ENCODE assay signal across 8 cellular contexts in genomic region chr7:117012284-117013174, GRCh38. TPM values are rescaled to one million over a fixed set of nuclear protein-coding genes. Genes with fewer than 3 reads are reported as not detected.
DNase-seq lines count a peak whose midpoint lies in the region; ATAC-seq and TF ChIP-seq lines count a peak whose summit lies in the region.

No MANE protein-coding gene starts in this region.

- H3K79me2 ChIP-seq in PC-9 (ENCODE audit: low read depth): peaks cover 13% of the 10 kb centered on the region; the same call in 1 of the 2 replicates

- peaks cover 9% of the 10 kb centered on the region; the same call in 1 of the 2 replicates for H3F3A ChIP-seq in PC-9 (ENCODE audit: insufficient read depth, low read depth)

- no peak overlapping the region for H3K4me3 Mint-ChIP-seq in activated T-cell treated with anti-CD3 and anti-CD28 coated beads, Interleukin-2, amount 50 U/mL, for 4 hours

- H3K27ac ChIP-seq in PC-9 (no peak overlapping the region), foreskin keratinocyte (no peak overlapping the region)

- intact Hi-C loops in PC-9 (cut with micrococcal nuclease; ENCODE audit: unreplicated experiment): no loop called here

- H3K9me3 Mint-ChIP-seq in activated T-cell treated with anti-CD3 and anti-CD28 coated beads, Interleukin-2, amount 50 U/mL, for 4 hours: no peaks in the 10 kb centered on the region

- H3K27me3 Mint-ChIP-seq in activated T-cell treated with anti-CD3 and anti-CD28 coated beads, Interleukin-2, amount 50 U/mL, for 4 hours (ENCODE audit: low read depth): no peaks in the 10 kb centered on the region

- H3K9me2 ChIP-seq in PC-9 (ENCODE audit: insufficient read depth): no peaks in the 10 kb centered on the region; the same call in 1 of the 2 replicates

- no peaks in the 10 kb centered on the region for H3K36me3 Mint-ChIP-seq in activated T-cell treated with anti-CD3 and anti-CD28 coated beads, Interleukin-2, amount 50 U/mL, for 4 hours (ENCODE audit: insufficient read depth)

- CTCF ChIA-PET in BJ (lab: Yijun Ruan, JAX): interaction anchor here (0.8 to 4.2 kb wide), 3 partner anchors 26 to 125 kb away, joined by 3 to 16 read pairs (median 4); no protein-coding TSS in a partner anchor
- CTCF ChIA-PET in PC-9 (lab: Charles Lee): no interaction called here

- DNase-seq in BJ (ENCODE audit: low read depth) (no peak), PC-9 (no peak), foreskin keratinocyte (no peak)
- no peak for DNase-seq in activated effector memory CD4-positive, alpha-beta T cell treated with anti-CD3 and anti-CD28 coated beads, Interleukin-2, amount 50 U/mL, for 16 hours
- no peak for DNase-seq in activated CD4-positive, alpha-beta T cell treated with anti-CD3 and anti-CD28 coated beads for 1 hour
- DNase-seq in activated T-cell treated with anti-CD3 and anti-CD28 coated beads, Interleukin-2, amount 50 U/mL, for 4 hours: no peak

- POLR2A ChIA-PET in BJ (lab: Charles Lee): interaction anchor here (0.7 kb wide), 1 partner anchor 18 kb away, joined by 3 read pairs; no protein-coding TSS in a partner anchor
- POLR2A ChIA-PET in PC-9 (lab: Charles Lee; ENCODE audit: unreplicated experiment): no interaction called here

- no peaks in the 10 kb centered on the region for H3K9me3 ChIP-seq in PC-9 (ENCODE audit: insufficient read depth, low read depth)

- no peaks in the 10 kb centered on the region for H4K20me1 ChIP-seq in PC-9 (ENCODE audit: insufficient read depth)

- ATAC-seq in GM18909 (IDR thresholded peaks at IDR 0.05; ENCODE audit: poor library complexity, unreplicated experiment) (peak; percentile 17), HG03097 (IDR thresholded peaks at IDR 0.05; ENCODE audit: low FRiP score, unreplicated experiment) (peak; percentile 6), foreskin keratinocyte (peak; percentile 71)
- no peak for ATAC-seq in activated T-cell treated with anti-CD3 and anti-CD28 coated beads, Interleukin-2, amount 50 U/mL, for 4 hours

- no TSS peak for BruUV-seq in PC-9 (replicated peaks; lab: Mats Ljungman, UMichigan)

- peaks cover 61% of the 10 kb centered on the region for H3K4me1 Mint-ChIP-seq in activated T-cell treated with anti-CD3 and anti-CD28 coated beads, Interleukin-2, amount 50 U/mL, for 4 hours (ENCODE audit: low read depth)

- H3K36me3 ChIP-seq in BJ (ENCODE audit: control insufficient read depth, insufficient read depth, low read length) (no peaks in the 10 kb centered on the region), PC-9 (ENCODE audit: low read depth) (no peaks in the 10 kb centered on the region)

- H3K27me3 ChIP-seq in BJ (ENCODE audit: control insufficient read depth, insufficient read depth, low read length): no peaks in the 10 kb centered on the region
- no peaks in the 10 kb centered on the region for H3K27me3 ChIP-seq in PC-9 (ENCODE audit: insufficient read depth, low read depth)
- H3K27me3 ChIP-seq in foreskin keratinocyte: no peaks in the 10 kb centered on the region

- TF ChIP-seq CTCF in BJ (IDR thresholded peaks at IDR 0.05; ENCODE audit: insufficient read depth, low read depth, low read length) (peak; percentile 42), PC-9 (conservative IDR thresholded peaks at IDR 0.05) (peak; percentile 51), foreskin keratinocyte (conservative IDR thresholded peaks at IDR 0.05) (peak; percentile 64)

- H3K4me2 ChIP-seq in PC-9: no peak overlapping the region

- H3K4me3 ChIP-seq in BJ (ENCODE audit: low read depth, low read length): no peak overlapping the region
- H3K4me3 ChIP-seq in PC-9: no peak overlapping the region

- no peak overlapping the region for H2AFZ ChIP-seq in PC-9

- H3K4me1 ChIP-seq in PC-9 (replicated peaks; ENCODE audit: insufficient read depth) (no peaks in the 10 kb centered on the region), foreskin keratinocyte (peaks cover 19% of the 10 kb centered on the region)

RNA-seq across cellular contexts. Expression of gene ST7, which starts 59.2 kb away (rescaled TPM):
- 16.0 and 23.2 TPM in 2 replicates for polyA plus RNA-seq in BJ (2011; rRNA removed)
- polyA minus RNA-seq in BJ (2011; rRNA and poly(A)+ RNA removed): 13.8 and 20.3 TPM in 2 replicates
- total RNA-seq in PC-9 (2021): 16.3 and 25.8 TPM in 2 replicates
- total RNA-seq in foreskin keratinocyte: 15.4 and 15.6 TPM in 2 replicates
- 11.7 and 13.3 TPM in 2 replicates for polyA plus RNA-seq in foreskin keratinocyte
- 10 to 100 TPM in 1 of 3 donors, 1 to 10 TPM in 2; 7.7 to 10.5 (median 10.0) TPM for total RNA-seq in activated T-cell treated with anti-CD3 and anti-CD28 coated beads, Interleukin-2, amount 50 U/mL, for 4 hours

Comparison
In these comparisons a context has a peak if more than half of its experiments do, and no peak if none do; other contexts are left out.
1. ATAC-seq: peak in GM18909 (single experiment), HG03097 (single experiment) and foreskin keratinocyte (single experiment); none in activated T-cell treated with anti-CD3 and anti-CD28 coated beads, Interleukin-2, amount 50 U/mL, for 4 hours (0 of 2).
2. Peak in every context shown above with its lines, with median percentiles within 50 percentile points of each other: CTCF ChIP-seq.